ENCODE assay signal across 8 cellular contexts in genomic region chr10:68332259-68333057, GRCh38. TPM values are rescaled to one million over a fixed set of nuclear protein-coding genes. Genes with fewer than 3 reads are reported as not detected.
DNase-seq lines count a peak whose midpoint lies in the region; ATAC-seq, FAIRE-seq and TF ChIP-seq lines count a peak whose summit lies in the region.

TSS of gene PBLD (minus strand) at chr10:68332928. CDS start at chr10:68306844, 26,084 bp downstream.

- no peaks in the 10 kb centered on the region for H3K9me3 ChIP-seq in endothelial cell of umbilical vein (replicated peaks; ENCODE audit: control insufficient read depth, insufficient read depth, low read length)

- no peaks in the 10 kb centered on the region for H3K27me3 ChIP-seq in BJ (ENCODE audit: control insufficient read depth, insufficient read depth, low read length)
- no peaks in the 10 kb centered on the region for H3K27me3 ChIP-seq in endothelial cell of umbilical vein (ENCODE audit: control insufficient read depth in 2 of 2, insufficient read depth in 2 of 2, low read length in 2 of 2)

- H3K36me3 ChIP-seq in BJ (ENCODE audit: control insufficient read depth, insufficient read depth, low read length) (no peaks in the 10 kb centered on the region), endothelial cell of umbilical vein (ENCODE audit: control insufficient read depth in 2 of 2, extremely low read depth in 1 of 2, insufficient read depth in 2 of 2, low read length in 2 of 2) (peaks cover 0 to 3% of the 10 kb centered on the region in 2 experiments)

- H3K9me1 ChIP-seq in endothelial cell of umbilical vein (replicated peaks; ENCODE audit: control insufficient read depth, extremely low read depth, insufficient read depth, low read length): no peaks in the 10 kb centered on the region

- intact Hi-C loops in endothelial cell of umbilical vein (cut with micrococcal nuclease): loop anchor here (1.0 kb wide), 1 partner anchor 477 kb away; no protein-coding TSS in a partner anchor

- CTCF ChIA-PET in BJ (lab: Yijun Ruan, JAX) (interaction anchor here (0.5 to 3.6 kb wide), 7 partner anchors 9 to 476 kb away, joined by 3 to 15 read pairs (median 3); partner anchors contain the start of gene RUFY2), endothelial cell of umbilical vein (lab: Charles Lee) (interaction anchor here (0.9 to 3.5 kb wide), 6 partner anchors 16 to 544 kb away, joined by 3 to 21 read pairs (median 5); no protein-coding TSS in a partner anchor)

- TSS peak; percentile 76 for BruUV-seq in endothelial cell of umbilical vein (replicated peaks; lab: Mats Ljungman, UMichigan)

- peak; percentile 63 for TF ChIP-seq CTCF in BJ (IDR thresholded peaks at IDR 0.05; ENCODE audit: insufficient read depth, low read depth, low read length)
- TF ChIP-seq CTCF in endothelial cell of umbilical vein (IDR thresholded peaks at IDR 0.05; ENCODE audit: extremely low read depth in 1 of 2, insufficient read depth in 1 of 2, low read depth in 1 of 2, low read length in 2 of 2): peak; percentile 28 to 56

- H3K79me2 ChIP-seq in endothelial cell of umbilical vein (ENCODE audit: control insufficient read depth, insufficient read depth, low read length): peaks cover 56% of the 10 kb centered on the region

- peak within 1 kb of the TSS; percentile 98 for H3K4me2 ChIP-seq in endothelial cell of umbilical vein (ENCODE audit: insufficient read depth, low read length)

- no peak within 1 kb of the TSS for H2AFZ ChIP-seq in endothelial cell of umbilical vein (ENCODE audit: low read depth, low read length)

- H3K4me3 ChIP-seq in BJ (ENCODE audit: low read depth, low read length) (peak within 1 kb of the TSS; percentile 82), endothelial cell of umbilical vein (replicated peaks in 1 of 3; ENCODE audit: insufficient read depth in 1 of 3, low read depth in 1 of 3, low read length in 3 of 3) (peak within 1 kb of the TSS; percentile 95 to 100 (median 99))

- peak within 1 kb of the TSS; percentile 91 for H3K27ac ChIP-seq in endothelial cell of umbilical vein (ENCODE audit: insufficient read depth, low read depth, low read length)

- no peak for DNase-seq in BJ (ENCODE audit: low read depth)
- peak; percentile 61 for DNase-seq in NCI-H82 treated with DMSO at 0.1 percent for 48 hours (lab: John Stamatoyannopoulos, UW; ENCODE audit: unreplicated experiment)
- DNase-seq in activated CD8-positive, alpha-beta memory T cell treated with anti-CD3 and anti-CD28 coated beads, Interleukin-2, amount 50 U/mL, for 4 hours: peak; percentile 53
- DNase-seq in endothelial cell of umbilical vein (ENCODE audit: low read depth, low spot score): peak; percentile 83
- DNase-seq in midbrain (lab: John Stamatoyannopoulos, UW): peak; percentile 78
- DNase-seq in stimulated activated CD8-positive, alpha-beta memory T cell treated with anti-CD3 and anti-CD28 coated beads, Interleukin-15, amount 100 ng/mL, for 4 hours (ENCODE audit: low read depth in 2 of 2): peak; percentile 9 to 17

- peaks cover 20% of the 10 kb centered on the region for H3K4me1 ChIP-seq in endothelial cell of umbilical vein (ENCODE audit: control insufficient read depth, extremely low read depth, insufficient read depth, low read length)

- peak; percentile 53 for FAIRE-seq in endothelial cell of umbilical vein (lab: Jason Lieb, UNC)

- POLR2A ChIA-PET in BJ (lab: Charles Lee): interaction anchor here (0.6 to 0.7 kb wide), 2 partner anchors 215 to 223 kb away, joined by 3 to 9 read pairs; partner anchors contain the start of gene MYPN
- POLR2A ChIA-PET in endothelial cell of umbilical vein (lab: Charles Lee): interaction anchor here (0.6 to 1.7 kb wide), 4 partner anchors 16 to 119 kb away, joined by 3 to 5 read pairs (median 4); no protein-coding TSS in a partner anchor

- H3K9ac ChIP-seq in endothelial cell of umbilical vein (replicated peaks; ENCODE audit: extremely low read depth, insufficient read depth, low read length): peak within 1 kb of the TSS; percentile 99

- peaks cover 21% of the 10 kb centered on the region for H4K20me1 ChIP-seq in endothelial cell of umbilical vein (replicated peaks; ENCODE audit: control insufficient read depth, extremely low read depth, insufficient read depth, low read length)

- peak; percentile 24 for ATAC-seq in GM19351 (IDR thresholded peaks at IDR 0.05; ENCODE audit: unreplicated experiment)
- ATAC-seq in HG03521 (IDR thresholded peaks at IDR 0.05; ENCODE audit: unreplicated experiment): peak; percentile 17

- peak; percentile 84 for TF ChIP-seq POLR2A in endothelial cell of umbilical vein (IDR thresholded peaks at IDR 0.05; ENCODE audit: low read depth, low read length)

- dilution Hi-C loops in endothelial cell of umbilical vein (cut with MboI; ENCODE audit: extremely low pct_ligation_motif_present, low sequenced_read_pairs): no loop called here

TF ChIP-seq in endothelial cell of umbilical vein, 7 proteins besides CTCF, POLR2A, EP300 and RAD21:
- TF ChIP-seq POLR2AphosphoS5 (IDR thresholded peaks at IDR 0.05; ENCODE audit: insufficient read depth, low read depth, low read length) (peak; percentile 50), MAX (IDR thresholded peaks at IDR 0.05; ENCODE audit: insufficient read depth, insufficient read length) (no peak)

RNA-seq across cellular contexts. Expression of gene PBLD, which starts in this region (rescaled TPM):
- polyA plus RNA-seq in BJ (2011; rRNA removed) (1.1 and 2.1 TPM in 2 replicates), endothelial cell of umbilical vein (0.94 and 1.5 TPM in 2 replicates)
- 0.66 and 1.5 TPM in 2 replicates for polyA minus RNA-seq in BJ (2011; rRNA and poly(A)+ RNA removed)
- total RNA-seq in endothelial cell of umbilical vein: 3.6 and 5.1 TPM in 2 replicates
- polyA plus RNA-seq in endothelial cell of umbilical vein (2011; cell fraction: cytosol; rRNA removed): 1.2 and 1.6 TPM in 2 replicates
- polyA plus RNA-seq in endothelial cell of umbilical vein (2011; cell fraction: nucleus; rRNA removed): 4.8 and 5.1 TPM in 2 replicates
- polyA plus RNA-seq in endothelial cell of umbilical vein (2012): 4.3 and 4.7 TPM in 2 replicates
- polyA minus RNA-seq in endothelial cell of umbilical vein: 2.3 and 2.5 TPM in 2 replicates
- polyA minus RNA-seq in endothelial cell of umbilical vein (2011; cell fraction: cytosol; rRNA and poly(A)+ RNA removed): not detected
- polyA minus RNA-seq in endothelial cell of umbilical vein (2011; cell fraction: nucleus; rRNA and poly(A)+ RNA removed): 2.5 and 4.9 TPM in 2 replicates
